15 cellular contexts compared by ENCODE assay signal in genomic region chr4:139878050-139878449, GRCh38.
A peak's percentile ranks its signal among the peaks of the same experiment; 100 is the strongest.
DNase-seq lines count a peak whose midpoint lies in the region; ATAC-seq and TF ChIP-seq lines count a peak whose summit lies in the region.
"Had no signal": no experiment of that assay in that cellular context is flagged by ENCODE, and none has a peak within 500 bp of the region (broad histone marks: within the 10 kb centered on the region; RNA-seq: fewer than 3 reads in every experiment).

No MANE protein-coding gene starts in this region.

- H2BK20ac ChIP-seq in IMR-90 (ENCODE audit: low read depth, low read length) = no peak overlapping the region

- CTCF ChIA-PET in IMR-90 (lab: Yijun Ruan, JAX) = interaction anchor here (0.9 kb wide), 1 partner anchor 10 kb away, joined by 3 read pairs; no protein-coding TSS in a partner anchor
- CTCF ChIA-PET in WTC11 (lab: Charles Lee) = interaction anchor here (0.9 to 1.0 kb wide), 3 partner anchors 11 to 482 kb away, joined by 3 to 4 read pairs (median 4); no protein-coding TSS in a partner anchor

- H2BK120ac ChIP-seq in IMR-90 (ENCODE audit: low read depth, low read length) = no peak overlapping the region

- in situ Hi-C loops in IMR-90 (cut with MboI; ENCODE audit: low sequenced_read_pairs) = no loop called here

- H4K91ac ChIP-seq in IMR-90 (ENCODE audit: insufficient read depth, low read depth, low read length) = no peak overlapping the region

- TF ChIP-seq POLR2A in IMR-90 (IDR thresholded peaks at IDR 0.05; ENCODE audit: low read depth, low read length) (no peak), erythroblast (IDR thresholded peaks at IDR 0.05; ENCODE audit: low read length) (no peak)

- no peak overlapping the region for H3K14ac ChIP-seq in IMR-90 (replicated peaks; ENCODE audit: low read depth, low read length)

- no peak overlapping the region for H2AFZ ChIP-seq in IMR-90 (replicated peaks; ENCODE audit: low read length, poor library complexity)

- H2BK15ac ChIP-seq in IMR-90 (ENCODE audit: low read depth, low read length) = no peak overlapping the region

- H3K4me3 ChIP-seq in BE2C (ENCODE audit: low read depth, low read length) = no peak overlapping the region
- no peak overlapping the region for H3K4me3 ChIP-seq in IMR-90 (ENCODE audit: insufficient read depth, low read depth, low read length)
- H3K4me3 ChIP-seq: BLaER1 treated with 17β-estradiol and CSF1 and Interleukin-3, amounts not matched to agents 10 nM and 100 nM had no signal

- ATAC-seq in IMR-90 (ENCODE audit: low read depth) (no peak), WTC11 (peak; percentile 52), GM21717 (IDR thresholded peaks at IDR 0.05; ENCODE audit: unreplicated experiment) (no peak), HG03521 (IDR thresholded peaks at IDR 0.05; ENCODE audit: unreplicated experiment) (no peak)
- ATAC-seq: CD8-positive, alpha-beta T cell had no signal

- POLR2A ChIA-PET in IMR-90 (lab: Charles Lee; ENCODE audit: unreplicated experiment) = no interaction called here
- POLR2A ChIA-PET in WTC11 (lab: Charles Lee) = no interaction called here

- H3K36me3 Mint-ChIP-seq in WTC11 = peaks cover 14% of the 10 kb centered on the region
- H3K36me3 Mint-ChIP-seq in nephron progenitor cell (ENCODE audit: low read depth) = peaks cover 44% of the 10 kb centered on the region

- DNase-seq in BE2C = no peak
- DNase-seq in IMR-90 = no peak
- no peak for DNase-seq in WTC11 (ENCODE audit: low spot score)
- no peak for DNase-seq in nephron progenitor cell
- DNase-seq in NCI-H226 = no peak
- DNase-seq in erythroblast (lab: John Stamatoyannopoulos, UW) = no peak
- DNase-seq: 8988T; Calu3; CD8-positive, alpha-beta T cell; DMS79 treated with DMSO at 0.1 percent for 48 hours; GF-D8; HCEC 1CT had no signal

- no peak overlapping the region for H3K23ac ChIP-seq in IMR-90 (ENCODE audit: low read depth, low read length)

- H3K9ac ChIP-seq in IMR-90 (ENCODE audit: low read depth, low read length) = no peak overlapping the region
- H3K9ac ChIP-seq: BLaER1 treated with 17β-estradiol and CSF1 and Interleukin-3, amounts not matched to agents 10 nM and 100 nM had no signal

- H3K4me2 ChIP-seq in IMR-90 (ENCODE audit: low read depth, low read length) = no peak overlapping the region
- H3K4me2 ChIP-seq: BLaER1 treated with 17β-estradiol and CSF1 and Interleukin-3, amounts not matched to agents 10 nM and 100 nM had no signal

- H3K36me3 ChIP-seq in BE2C (peaks cover 3% of the 10 kb centered on the region; the same call in 1 of the 2 replicates), IMR-90 (ENCODE audit: control insufficient read depth, insufficient read depth, low read length) (no peaks in the 10 kb centered on the region)

- H3K9me3 ChIP-seq in BE2C = no peaks in the 10 kb centered on the region
- H3K9me3 ChIP-seq in IMR-90 (ENCODE audit: control insufficient read depth, insufficient read depth, low read length) = peaks cover 2% of the 10 kb centered on the region

- peak overlapping the region; percentile 22; the same call in 1 of the 2 replicates for H2AK5ac ChIP-seq in IMR-90 (ENCODE audit: low read depth, low read length)

- H4K20me1 ChIP-seq in IMR-90 (ENCODE audit: insufficient read depth, low read length) = no peaks in the 10 kb centered on the region

- H3K9me1 ChIP-seq in IMR-90 (ENCODE audit: insufficient read depth, low read length) = no peaks in the 10 kb centered on the region; the same call in 1 of the 2 replicates

- TF ChIP-seq RAD21 in IMR-90 (IDR thresholded peaks at IDR 0.05; ENCODE audit: low read length) = no peak

- H3K27me3 ChIP-seq in BE2C (no peaks in the 10 kb centered on the region), IMR-90 (ENCODE audit: control insufficient read depth, insufficient read depth, low read length) (no peaks in the 10 kb centered on the region)
- H3K27me3 ChIP-seq: BLaER1 treated with 17β-estradiol and CSF1 and Interleukin-3, amounts not matched to agents 10 nM and 100 nM had no signal

- H3K27ac ChIP-seq in IMR-90 (ENCODE audit: insufficient read depth, low read length) = no peak overlapping the region
- H3K27ac ChIP-seq: BLaER1 treated with 17β-estradiol and CSF1 and Interleukin-3, amounts not matched to agents 10 nM and 100 nM had no signal

- H3K79me1 ChIP-seq in IMR-90 (ENCODE audit: low read depth in 1 of 2, low read length in 2 of 2) = no peaks in the 10 kb centered on the region

- no peak overlapping the region for H3K4ac ChIP-seq in IMR-90 (ENCODE audit: low read depth, low read length)

- no peak overlapping the region for H3K18ac ChIP-seq in IMR-90 (ENCODE audit: low read depth, low read length)

- H3K56ac ChIP-seq in IMR-90 (ENCODE audit: extremely low read depth, insufficient read depth, low read length) = no peak overlapping the region

- dilution Hi-C loops in IMR-90 (cut with HindIII; ENCODE audit: low sequenced_read_pairs, unreplicated experiment) = no loop called here

- H3K27ac Mint-ChIP-seq in WTC11 = no peak overlapping the region
- peak overlapping the region; percentile 60 for H3K27ac Mint-ChIP-seq in nephron progenitor cell
- H3K27ac Mint-ChIP-seq: CD8-positive, alpha-beta T cell had no signal

- H4K8ac ChIP-seq in IMR-90 (ENCODE audit: low read depth in 2 of 2, low read length in 2 of 2) = no peak overlapping the region

- H3K27me3 Mint-ChIP-seq in WTC11 (ENCODE audit: low read depth) (no peaks in the 10 kb centered on the region), nephron progenitor cell (ENCODE audit: low read depth, poor library complexity) (no peaks in the 10 kb centered on the region)

- H3K9me3 Mint-ChIP-seq in WTC11 (peaks cover 13% of the 10 kb centered on the region), nephron progenitor cell (peaks cover 26% of the 10 kb centered on the region)

- intact Hi-C loops in IMR-90 (cut with micrococcal nuclease) = no loop called here

- TF ChIP-seq CTCF in BE2C (IDR thresholded peaks at IDR 0.05; ENCODE audit: low read depth, low read length) (peak; percentile 7; the same call in 1 of the 2 replicates), IMR-90 (conservative IDR thresholded peaks at IDR 0.05; ENCODE audit: low read depth, low read length) (no peak), WTC11 (IDR thresholded peaks at IDR 0.05) (no peak), nephron progenitor cell (IDR thresholded peaks at IDR 0.05) (no peak)

- BruUV-seq in IMR-90 (replicated peaks; lab: Mats Ljungman, UMichigan) = no TSS peak

- H3K4me1 ChIP-seq in BE2C = peaks cover 13% of the 10 kb centered on the region
- H3K4me1 ChIP-seq in IMR-90 (ENCODE audit: control insufficient read depth, insufficient read depth, low read length) = peaks cover 6% of the 10 kb centered on the region

- no peak overlapping the region for H4K5ac ChIP-seq in IMR-90 (ENCODE audit: low read depth, low read length)

- no peak overlapping the region for H2BK5ac ChIP-seq in IMR-90 (ENCODE audit: low read depth, low read length, poor library complexity, severe bottlenecking)

- H3K4me1 Mint-ChIP-seq in WTC11 (peaks cover 33% of the 10 kb centered on the region), nephron progenitor cell (peaks cover 60% of the 10 kb centered on the region)

- WGBS in IMR-90 (ENCODE audit: extremely low coverage in 2 of 2, insufficient read length in 1 of 2), 2 experiments = 80% methylated on average over 2 of the region's 9 CpGs; no CpG with 5 or more reads in 1 of the 2 experiments

- H2AK9ac ChIP-seq in IMR-90 (replicated peaks; ENCODE audit: low read depth, low read length, poor library complexity) = no peak overlapping the region

- no peak overlapping the region for H3K4me3 Mint-ChIP-seq in WTC11
- no peak overlapping the region for H3K4me3 Mint-ChIP-seq in nephron progenitor cell
- H3K4me3 Mint-ChIP-seq: CD8-positive, alpha-beta T cell had no signal

TF ChIP-seq in IMR-90, 13 proteins besides CTCF, POLR2A, EP300 and RAD21 (continues in another document):
- no peak for TF ChIP-seq RFX5 (IDR thresholded peaks at IDR 0.05; ENCODE audit: low read depth, low read length)
- TF ChIP-seq SMC3 (IDR thresholded peaks at IDR 0.05; ENCODE audit: low read depth, low read length) = no peak
- no peak for TF ChIP-seq USF2 (IDR thresholded peaks at IDR 0.05; ENCODE audit: low read depth, low read length)
- TF ChIP-seq RCOR1 (IDR thresholded peaks at IDR 0.05; ENCODE audit: insufficient replicate concordance, low read length) = no peak
- no peak for TF ChIP-seq CHD1 (IDR thresholded peaks at IDR 0.05; ENCODE audit: low read depth, low read length)
- no peak for TF ChIP-seq MAFK (IDR thresholded peaks at IDR 0.05; ENCODE audit: low read depth, low read length)

TF ChIP-seq in WTC11, 78 proteins besides CTCF, POLR2A, EP300 and RAD21:
- TF ChIP-seq, protein P1, sequence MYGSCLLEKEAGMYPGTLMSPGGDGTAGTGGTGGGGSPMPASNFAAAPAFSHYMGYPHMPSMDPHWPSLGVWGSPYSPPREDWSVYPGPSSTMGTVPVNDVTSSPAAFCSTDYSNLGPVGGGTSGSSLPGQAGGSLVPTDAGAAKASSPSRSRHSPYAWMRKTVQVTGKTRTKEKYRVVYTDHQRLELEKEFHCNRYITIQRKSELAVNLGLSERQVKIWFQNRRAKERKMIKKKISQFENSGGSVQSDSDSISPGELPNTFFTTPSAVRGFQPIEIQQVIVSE (CRISPR knock-in tag; IDR thresholded peaks at IDR 0.05; ENCODE audit: borderline replicate concordance) = no peak
- TF ChIP-seq CBFB (CRISPR knock-in tag; IDR thresholded peaks at IDR 0.05; ENCODE audit: low read depth) (no peak), FOXP1 (CRISPR knock-in tag; IDR thresholded peaks at IDR 0.05; ENCODE audit: borderline replicate concordance) (no peak), USF1 (CRISPR knock-in tag; IDR thresholded peaks at IDR 0.05) (no peak), ATF6 (CRISPR knock-in tag; IDR thresholded peaks at IDR 0.05) (no peak)
